ENCODE assay signal across 8 cellular contexts in the genomic region with DNA sequence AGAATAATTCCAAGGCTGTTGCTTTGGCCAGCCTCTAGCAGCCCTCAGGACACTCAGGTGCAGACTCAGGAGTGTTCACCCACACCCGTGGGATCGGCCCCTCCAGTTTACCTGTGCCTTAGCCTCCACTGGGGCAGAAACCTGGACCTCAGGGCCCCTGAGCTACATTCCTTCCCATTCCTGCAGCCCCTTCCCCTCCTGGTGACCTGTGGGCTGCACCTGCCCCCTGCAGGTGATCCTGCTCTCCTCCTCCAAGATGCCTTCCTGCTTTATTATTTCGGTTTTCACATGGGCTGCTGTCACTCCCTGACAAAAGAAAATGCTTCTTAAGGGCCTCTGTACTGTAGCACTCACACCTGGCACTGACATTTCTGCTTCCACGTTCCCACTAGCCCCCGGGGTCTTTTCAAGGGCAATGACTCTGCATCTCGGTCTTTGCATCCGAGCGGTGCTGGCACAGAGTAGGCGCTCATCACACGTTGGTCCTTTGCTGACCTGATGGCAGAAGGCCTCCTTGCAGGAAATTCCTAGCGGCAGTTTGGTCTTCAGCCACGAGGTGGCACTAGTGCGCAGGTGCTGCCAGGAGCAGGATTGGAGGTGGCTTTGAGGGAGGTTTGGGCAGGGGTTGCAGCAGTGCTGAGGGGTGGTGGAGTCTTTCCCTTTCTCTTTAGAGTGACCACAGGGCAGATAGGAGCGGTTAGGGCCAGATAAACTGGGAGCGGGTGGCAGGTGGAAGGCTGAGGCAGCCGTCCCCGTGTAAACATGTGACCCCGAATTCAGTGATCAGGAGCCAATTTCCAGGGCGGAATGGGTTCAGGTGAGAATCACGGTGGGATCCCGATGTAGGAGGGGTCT. TPM values are rescaled to one million over a fixed set of nuclear protein-coding genes. Genes with fewer than 3 reads are reported as not detected.
DNase-seq lines count a peak whose midpoint lies in the region; ATAC-seq and TF ChIP-seq lines count a peak whose summit lies in the region.

No MANE protein-coding gene starts in this region.

- CTCF ChIA-PET in SK-N-SH (lab: Yijun Ruan, JAX) = interaction anchor here (1.0 to 18.9 kb wide), 6 partner anchors 9 to 82 kb away, joined by 3 to 586 read pairs (median 4); no protein-coding TSS in a partner anchor

- intact Hi-C loops in heart left ventricle (cut with DNase I) = no loop called here
- intact Hi-C loops in aorta (cut with DNase I) = no loop called here

- 15% methylated on average over 20 of the region's 21 CpGs for WGBS in SK-N-SH (ENCODE audit: low lambda C conversion rate)
- WGBS in heart left ventricle, 4 donors = 11 to 17% (median 14%) methylated on average over 19 to 21 of the region's 21 CpGs
- 10 to 12% methylated on average over 21 of the region's 21 CpGs for WGBS in aorta, 2 donors

- no peak for TF ChIP-seq EP300 in SK-N-SH (IDR thresholded peaks at IDR 0.05; ENCODE audit: borderline replicate concordance in 1 of 2, low read depth in 1 of 2, low read length in 1 of 2)

- H3K9me2 ChIP-seq in Loucy (replicated peaks; ENCODE audit: low read depth, low read length) (no peaks in the 10 kb centered on the region), SK-N-SH (no peaks in the 10 kb centered on the region)

- H3F3A ChIP-seq in Loucy (ENCODE audit: low read depth) = no peaks in the 10 kb centered on the region
- no peaks in the 10 kb centered on the region for H3F3A ChIP-seq in SK-N-SH (replicated peaks; ENCODE audit: insufficient read depth)

- H4K20me1 ChIP-seq in Loucy (ENCODE audit: insufficient read depth, low read length, poor library complexity, severe bottlenecking) (no peaks in the 10 kb centered on the region), SK-N-SH (ENCODE audit: insufficient read depth) (no peaks in the 10 kb centered on the region)

- H3K4me3 ChIP-seq in Loucy (ENCODE audit: low read length, poor library complexity, severe bottlenecking) (no peak overlapping the region), SK-N-SH (ENCODE audit: low read depth in 2 of 2, low read length in 1 of 2) (no peak overlapping the region; a peak in 1 of 4 replicates), heart left ventricle (no peak overlapping the region), aorta (ENCODE audit: low read length in 2 of 2) (no peak overlapping the region)

- no peak for TF ChIP-seq POLR2A in heart left ventricle (IDR thresholded peaks at IDR 0.05)

- no peaks in the 10 kb centered on the region for H3K79me2 ChIP-seq in Loucy (ENCODE audit: insufficient read depth, low read length)
- no peaks in the 10 kb centered on the region for H3K79me2 ChIP-seq in SK-N-SH (ENCODE audit: insufficient read depth)

- 0 out of 2 replicates have a peak overlapping the region, but pooled peaks have one; percentile 38 for H2AFZ ChIP-seq in Loucy (ENCODE audit: low read length)
- H2AFZ ChIP-seq in SK-N-SH (ENCODE audit: low read depth) = no peak overlapping the region

- H3K27me3 ChIP-seq in Loucy (ENCODE audit: insufficient read depth, low read length, poor library complexity, severe bottlenecking) = no peaks in the 10 kb centered on the region
- peaks cover 25% of the 10 kb centered on the region; the same call in 1 of the 2 replicates for H3K27me3 ChIP-seq in SK-N-SH (ENCODE audit: insufficient read depth)
- H3K27me3 ChIP-seq in heart left ventricle = peaks cover 0 to 24% (median 5%) of the 10 kb centered on the region in 9 donors
- no peaks in the 10 kb centered on the region for H3K27me3 ChIP-seq in aorta (ENCODE audit: control insufficient read depth in 1 of 2, insufficient read depth in 2 of 2, low read length in 1 of 2)

- no peak overlapping the region for H3K27ac ChIP-seq in SK-N-SH (ENCODE audit: low read depth in 2 of 2, low read length in 1 of 2)
- H3K27ac ChIP-seq in heart left ventricle = no peak overlapping the region
- H3K27ac ChIP-seq in aorta (ENCODE audit: low read depth in 1 of 2, low read length in 2 of 2) = no peak overlapping the region

- H3K36me3 ChIP-seq in Loucy (ENCODE audit: insufficient read depth, low read length) = no peaks in the 10 kb centered on the region
- H3K36me3 ChIP-seq in SK-N-SH (replicated peaks in 1 of 2; ENCODE audit: control insufficient read depth in 1 of 2, insufficient read depth in 2 of 2, low read length in 1 of 2) = no peaks in the 10 kb centered on the region
- H3K36me3 ChIP-seq in heart left ventricle = no peaks in the 10 kb centered on the region
- H3K36me3 ChIP-seq in aorta (ENCODE audit: control insufficient read depth in 1 of 2, insufficient read depth in 2 of 2, low read length in 1 of 2) = no peaks in the 10 kb centered on the region

- H3K4me2 ChIP-seq in Loucy (ENCODE audit: low read depth, low read length, poor library complexity, severe bottlenecking) (no peak overlapping the region), SK-N-SH (no peak overlapping the region)

- DNase-seq in GM03348 (ENCODE audit: low spot score) = peak; percentile 85
- DNase-seq in SK-N-SH = peak; percentile 75
- DNase-seq in activated naive CD4-positive, alpha-beta T cell treated with anti-CD3 and anti-CD28 coated beads, Interleukin-2, amount 50 U/mL, for 16 hours = peak; percentile 75
- DNase-seq in heart left ventricle = peak; percentile 28 to 78 (median 60)
- peak; percentile 29 for DNase-seq in putamen (ENCODE audit: low spot score)
- peak; percentile 62 to 88 for DNase-seq in aorta

- no peak overlapping the region for H3K9ac ChIP-seq in Loucy (ENCODE audit: low read depth, low read length, poor library complexity, severe bottlenecking)
- no peak overlapping the region for H3K9ac ChIP-seq in SK-N-SH

- no peaks in the 10 kb centered on the region for H3K9me3 ChIP-seq in Loucy (ENCODE audit: insufficient read depth, low read depth, low read length)
- H3K9me3 ChIP-seq in SK-N-SH = no peaks in the 10 kb centered on the region
- no peaks in the 10 kb centered on the region for H3K9me3 ChIP-seq in heart left ventricle
- H3K9me3 ChIP-seq in aorta (ENCODE audit: control insufficient read depth, low read length) = no peaks in the 10 kb centered on the region

- TF ChIP-seq CTCF in Loucy (conservative IDR thresholded peaks at IDR 0.05; ENCODE audit: low read length) (peak; percentile 91), SK-N-SH (IDR thresholded peaks at IDR 0.05) (peak; percentile 89), heart left ventricle (IDR thresholded peaks at IDR 0.05) (peak; percentile 77 to 94 (median 87))

- H3K4me1 ChIP-seq in Loucy (ENCODE audit: insufficient read depth, low read length, poor library complexity, severe bottlenecking) (no peaks in the 10 kb centered on the region), SK-N-SH (ENCODE audit: control insufficient read depth in 1 of 2, insufficient read depth in 2 of 2, low read depth in 1 of 2, low read length in 1 of 2) (peaks cover 0 to 7% of the 10 kb centered on the region in 2 experiments; a peak in 1 of 4 replicates), heart left ventricle (peaks cover 0 to 4% (median 0%) of the 10 kb centered on the region in 12 donors), aorta (ENCODE audit: control insufficient read depth in 1 of 2, insufficient read depth in 2 of 2, low read length in 2 of 2) (no peaks in the 10 kb centered on the region)

- peak; percentile 54 to 68 (median 56) for ATAC-seq in heart left ventricle
- peak; percentile 65 for ATAC-seq in aorta (ENCODE audit: low FRiP score)
- ATAC-seq in GM19397 (IDR thresholded peaks at IDR 0.05; ENCODE audit: unreplicated experiment) = no peak

- POLR2A ChIA-PET in SK-N-SH (lab: Yijun Ruan, JAX) = no interaction called here

- TF ChIP-seq RAD21 in SK-N-SH (IDR thresholded peaks at IDR 0.05; ENCODE audit: low read length) = peak; percentile 55

TF ChIP-seq in SK-N-SH, 30 proteins besides CTCF, POLR2A, EP300 and RAD21:
- peak; percentile 47 for TF ChIP-seq SMC3 (IDR thresholded peaks at IDR 0.05; ENCODE audit: low read depth, low read length)
- TF ChIP-seq, protein P1, sequence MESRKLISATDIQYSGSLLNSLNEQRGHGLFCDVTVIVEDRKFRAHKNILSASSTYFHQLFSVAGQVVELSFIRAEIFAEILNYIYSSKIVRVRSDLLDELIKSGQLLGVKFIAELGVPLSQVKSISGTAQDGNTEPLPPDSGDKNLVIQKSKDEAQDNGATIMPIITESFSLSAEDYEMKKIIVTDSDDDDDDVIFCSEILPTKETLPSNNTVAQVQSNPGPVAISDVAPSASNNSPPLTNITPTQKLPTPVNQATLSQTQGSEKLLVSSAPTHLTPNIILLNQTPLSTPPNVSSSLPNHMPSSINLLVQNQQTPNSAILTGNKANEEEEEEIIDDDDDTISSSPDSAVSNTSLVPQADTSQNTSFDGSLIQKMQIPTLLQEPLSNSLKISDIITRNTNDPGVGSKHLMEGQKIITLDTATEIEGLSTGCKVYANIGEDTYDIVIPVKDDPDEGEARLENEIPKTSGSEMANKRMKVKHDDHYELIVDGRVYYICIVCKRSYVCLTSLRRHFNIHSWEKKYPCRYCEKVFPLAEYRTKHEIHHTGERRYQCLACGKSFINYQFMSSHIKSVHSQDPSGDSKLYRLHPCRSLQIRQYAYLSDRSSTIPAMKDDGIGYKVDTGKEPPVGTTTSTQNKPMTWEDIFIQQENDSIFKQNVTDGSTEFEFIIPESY (IDR thresholded peaks at IDR 0.05; ENCODE audit: borderline replicate concordance, low read depth) = no peak

RNA-seq across cellular contexts. Expression of a gene that starts 25.3 kb away (rescaled TPM):
- polyA plus RNA-seq in SK-N-SH (2012; rRNA removed) (5.4 and 8.5 TPM in 2 replicates), heart left ventricle (1 to 10 TPM; 4.5 to 9.9 TPM), aorta (10 to 100 TPM in 1 of 2 donors, 1 to 10 TPM in 1; 6.6 to 15.3 TPM)
- 5.2 and 5.6 TPM in 2 replicates for polyA plus RNA-seq in SK-N-SH (2012; cell fraction: cytosol; rRNA removed)
- 9.4 and 16.2 TPM in 2 replicates for polyA plus RNA-seq in SK-N-SH (2012; cell fraction: nucleus; rRNA removed)
- total RNA-seq in heart left ventricle (10 to 100 TPM in 8 of 9 donors, 1 to 10 TPM in 1; 9.4 to 24.3 (median 16.5) TPM), aorta (10 to 100 TPM; 29.1 to 33.6 TPM)

Comparison
In these comparisons a context has a peak if more than half of its experiments do, and no peak if none do; other contexts are left out.
1. DNase-seq: peak in every context shown above with its lines; median percentile 85 in GM03348; 75 in SK-N-SH; 75 in activated naive CD4-positive, alpha-beta T cell treated with anti-CD3 and anti-CD28 coated beads, Interleukin-2, amount 50 U/mL, for 16 hours; 75 in aorta; 60 in heart left ventricle; 29 in putamen.